ENCODE assay signal across 3 cellular contexts in genomic region chr1:148426385-148426784, GRCh38. TPM values are rescaled to one million over a fixed set of nuclear protein-coding genes. Genes with fewer than 3 reads are reported as not detected.
"Had no signal": no experiment of that assay in that cellular context is flagged by ENCODE, and none has a peak within 500 bp of the region (broad histone marks: within the 10 kb centered on the region; RNA-seq: fewer than 3 reads in every experiment).

No MANE protein-coding gene starts in this region.

RNA-seq across cellular contexts. Expression of gene PPIAL4G, which starts 56.7 kb away (rescaled TPM):
- total RNA-seq: activated T-cell treated with anti-CD3 and anti-CD28 coated beads, Interleukin-2, amount 50 U/mL, for 4 hours; astrocyte; SJSA1 had no signal
